ENCODE assay signal across 6 cellular contexts in genomic region chr3:50355829-50356552, GRCh38. TPM values are rescaled to one million over a fixed set of nuclear protein-coding genes. Genes with fewer than 3 reads are reported as not detected.
DNase-seq lines count a peak whose midpoint lies in the region; ATAC-seq and TF ChIP-seq lines count a peak whose summit lies in the region.

No MANE protein-coding gene starts in this region.

- peak overlapping the region; percentile 82 for H3K4me3 ChIP-seq in HEK293 (ENCODE audit: low read depth, low read length)
- H3K4me3 ChIP-seq in ascending aorta, result peak overlapping the region; percentile 42 to 87
- H3K4me3 ChIP-seq in neural progenitor cell, result no peak overlapping the region

- TF ChIP-seq CTCF in HEK293 (tag by site-specific recombination; IDR thresholded peaks at IDR 0.05) (peak; percentile 33; the same call in 1 of the 2 replicates), ascending aorta (IDR thresholded peaks at IDR 0.05) (no peak), neural progenitor cell (IDR thresholded peaks at IDR 0.05) (peak; percentile 35)

- POLR2A ChIA-PET in HEK293 (lab: Yijun Ruan, JAX), result interaction anchor here (1.2 to 1.9 kb wide), 2 partner anchors 10 to 19 kb away, joined by 3 to 12 read pairs; partner anchors contain the start of gene ZMYND10

- no peaks in the 10 kb centered on the region for H3K9me3 Mint-ChIP-seq in neural progenitor cell

- H3K27ac ChIP-seq in HEK293 (ENCODE audit: extremely low read depth, low read depth, low read length), result no peak overlapping the region
- peak overlapping the region; percentile 19 to 20 for H3K27ac ChIP-seq in ascending aorta
- H3K27ac ChIP-seq in neural progenitor cell, result no peak overlapping the region

- H2AFZ ChIP-seq in neural progenitor cell (replicated peaks), result no peak overlapping the region

- peaks cover 7% of the 10 kb centered on the region for H3K36me3 Mint-ChIP-seq in neural progenitor cell

- no peak overlapping the region for H3K27ac Mint-ChIP-seq in neural progenitor cell

- peaks cover 7% of the 10 kb centered on the region for H3F3A ChIP-seq in neural progenitor cell (ENCODE audit: low read depth)

- intact Hi-C loops in ascending aorta (cut with DNase I) (loop anchor here (5.0 kb wide), 1 partner anchor 256 kb away; the partner anchor contains the start of gene CISH), left colon (cut with DNase I, micrococcal nuclease) (loop anchor here in 1 of 2 donors (10.0 kb wide), 1 partner anchor 199 kb away; no protein-coding TSS in a partner anchor)

- no peak for DNase-seq in ascending aorta (ENCODE audit: low spot score in 2 of 2)
- DNase-seq in neural progenitor cell (ENCODE audit: low spot score), result no peak
- DNase-seq in left colon, result no peak
- DNase-seq in effector CD4-positive, alpha-beta T cell, result no peak
- DNase-seq in HPDE6-E6E7 (ENCODE audit: extremely low spot score), result no peak

- H3K36me3 ChIP-seq in HEK293 (ENCODE audit: control insufficient read depth in 2 of 2, insufficient read depth in 1 of 2, low read length in 2 of 2), result peaks cover 0 to 61% of the 10 kb centered on the region in 2 experiments; a peak in 1 of 3 replicates
- peaks cover 18 to 43% of the 10 kb centered on the region in 2 donors for H3K36me3 ChIP-seq in ascending aorta
- H3K36me3 ChIP-seq in neural progenitor cell, result no peaks in the 10 kb centered on the region

- peaks cover 14% of the 10 kb centered on the region for H3K27me3 Mint-ChIP-seq in neural progenitor cell (ENCODE audit: insufficient read depth, low read depth)

- peaks cover 46% of the 10 kb centered on the region for H4K20me1 ChIP-seq in neural progenitor cell (ENCODE audit: low read depth)

- H3K9ac ChIP-seq in neural progenitor cell, result no peak overlapping the region

- H3K27me3 ChIP-seq in ascending aorta (no peaks in the 10 kb centered on the region), neural progenitor cell (no peaks in the 10 kb centered on the region)

- peaks cover 45% of the 10 kb centered on the region for H3K4me1 Mint-ChIP-seq in neural progenitor cell

- H3K4me3 Mint-ChIP-seq in neural progenitor cell, result peak overlapping the region; percentile 95

- ATAC-seq in left colon, result no peak

- H3K9me3 ChIP-seq in HEK293 (ENCODE audit: control insufficient read depth, insufficient read depth, low read depth, low read length) (no peaks in the 10 kb centered on the region), ascending aorta (no peaks in the 10 kb centered on the region), neural progenitor cell (ENCODE audit: low read depth) (no peaks in the 10 kb centered on the region)

- H3K4me2 ChIP-seq in neural progenitor cell, result peak overlapping the region; percentile 92

- H3K79me2 ChIP-seq in neural progenitor cell (ENCODE audit: low read depth), result peaks cover 36% of the 10 kb centered on the region

- H3K4me1 ChIP-seq in HEK293 (ENCODE audit: control insufficient read depth, insufficient read depth, low read length), result no peaks in the 10 kb centered on the region
- H3K4me1 ChIP-seq in ascending aorta, result peaks cover 18 to 43% of the 10 kb centered on the region in 2 donors
- peaks cover 17% of the 10 kb centered on the region for H3K4me1 ChIP-seq in neural progenitor cell

- CTCF ChIA-PET in HEK293 (lab: Yijun Ruan, JAX), result no interaction called here

TF ChIP-seq in HEK293, 187 proteins besides CTCF, POLR2A, EP300 and RAD21:
- TF ChIP-seq PRDM10 (tag by site-specific recombination; IDR thresholded peaks at IDR 0.05), result peak; percentile 78; the same call in 1 of the 2 replicates
- no peak for TF ChIP-seq OSR2 (tag by site-specific recombination; IDR thresholded peaks at IDR 0.05)
- peak; percentile 60 for TF ChIP-seq GLIS1 (tag by site-specific recombination; IDR thresholded peaks at IDR 0.05)
- TF ChIP-seq ZBTB48 (tag by site-specific recombination; IDR thresholded peaks at IDR 0.05), result peak; percentile 46; the same call in 1 of the 2 replicates

RNA-seq across cellular contexts. Expression of gene TMEM115, which starts 3.3 kb away (rescaled TPM):
- 55.7 TPM for total RNA-seq in ascending aorta
- total RNA-seq in neural progenitor cell (ENCODE audit: low replicate concordance), result 6.3 and 28.0 TPM in 2 replicates
- total RNA-seq in left colon, result 10 to 100 TPM; 44.6 to 48.3 TPM

RNA-seq across cellular contexts. Expression of gene CYB561D2, which starts 5.3 kb away (rescaled TPM):
- total RNA-seq in ascending aorta, result 20.2 TPM
- 2.2 and 13.8 TPM in 2 replicates for total RNA-seq in neural progenitor cell (ENCODE audit: low replicate concordance)
- 10 to 100 TPM; 35.8 to 36.9 TPM for total RNA-seq in left colon

RNA-seq across cellular contexts. Expression of gene NPRL2, which starts 5.4 kb away (rescaled TPM):
- total RNA-seq in ascending aorta (37.8 TPM), neural progenitor cell (ENCODE audit: low replicate concordance) (15.5 and 35.7 TPM in 2 replicates), left colon (10 to 100 TPM; 18.1 to 23.5 TPM)

RNA-seq across cellular contexts. Expression of gene ZMYND10, which starts 10.5 kb away (rescaled TPM):
- total RNA-seq in ascending aorta (not detected), neural progenitor cell (ENCODE audit: low replicate concordance) (0.37 and 1.7 TPM in 2 replicates), left colon (under 1 TPM; 0.47 to 0.49 TPM)

RNA-seq across cellular contexts. Expression of gene RASSF1, which starts 15.4 kb away (rescaled TPM):
- total RNA-seq in ascending aorta (34.9 TPM), neural progenitor cell (ENCODE audit: low replicate concordance) (13.7 and 19.5 TPM in 2 replicates), left colon (10 to 100 TPM; 14.5 to 15.0 TPM)

Comparison
In these comparisons a context has a peak if more than half of its experiments do, and no peak if none do; other contexts are left out.
1. H3K27ac ChIP-seq: peak in ascending aorta (2 of 2); none in HEK293 (single experiment) and neural progenitor cell (single experiment).
2. CTCF ChIP-seq: peak in HEK293 (single experiment) and neural progenitor cell (single experiment); none in ascending aorta (0 of 3).